12 cellular contexts compared by ENCODE assay signal in the genomic region with DNA sequence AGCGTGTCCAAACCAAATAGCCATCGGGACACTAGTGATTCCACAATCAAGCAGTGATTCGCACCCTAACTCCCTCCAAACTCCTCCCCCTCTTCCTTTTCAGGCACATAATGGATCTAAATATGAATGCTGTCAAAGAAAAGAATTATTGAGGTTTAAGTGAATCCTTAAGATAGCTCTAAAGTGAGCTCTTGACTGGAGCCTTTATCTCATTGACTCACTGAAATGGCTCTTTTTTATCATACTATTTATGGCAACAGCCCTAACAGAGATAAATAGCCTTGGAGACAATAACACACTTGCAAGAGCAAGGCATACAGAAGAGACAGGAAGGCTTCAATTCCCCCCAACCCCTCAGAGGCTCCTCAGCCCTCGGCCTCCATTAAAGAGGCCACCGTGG.
A peak's percentile ranks its signal among the peaks of the same experiment; 100 is the strongest.
DNase-seq lines count a peak whose midpoint lies in the region; ATAC-seq and TF ChIP-seq lines count a peak whose summit lies in the region.
"Had no signal": no experiment of that assay in that cellular context is flagged by ENCODE, and none has a peak within 500 bp of the region (broad histone marks: within the 10 kb centered on the region; RNA-seq: fewer than 3 reads in every experiment).

No MANE protein-coding gene starts in this region.

- H3K4me1 ChIP-seq in cardiac muscle cell (ENCODE audit: low read depth): peaks cover 67% of the 10 kb centered on the region

- no peak overlapping the region for H3K4me3 ChIP-seq in cardiac muscle cell
- H3K4me3 ChIP-seq: sigmoid colon had no signal

- H3K9me3 ChIP-seq in cardiac muscle cell (ENCODE audit: low read depth): no peaks in the 10 kb centered on the region
- H3K9me3 ChIP-seq: sigmoid colon had no signal

- no peak for ATAC-seq in HG02763 (IDR thresholded peaks at IDR 0.05; ENCODE audit: unreplicated experiment)
- ATAC-seq: natural killer cell treated with Interleukin-12 subunit alpha and Interleukin-12 subunit beta and Interleukin-15 and Interleukin-18, amount 100 ng/mL, for 72 hours had no signal

- intact Hi-C loops in cardiac septum (cut with DNase I): loop anchor here (5.0 kb wide), 1 partner anchor 141 kb away; a partner anchor contains a TSS

- in situ Hi-C loops in KBM-7 (cut with MboI; ENCODE audit: low pct_unique_long_range_greater_than_20kb, low sequenced_read_pairs): no loop called here

- DNase-seq in cardiac muscle cell (ENCODE audit: low read depth in 1 of 2, low spot score in 1 of 2) (peak; percentile 64 to 65), cardiac septum (ENCODE audit: low spot score) (no peak), NCI-H2227 treated with DMSO at 0.1 percent for 48 hours (lab: John Stamatoyannopoulos, UW) (peak; percentile 91), foreskin melanocyte (peak; percentile 80), KBM-7 (no peak), glomerular visceral epithelial cell (ENCODE audit: extremely low spot score) (no peak), DMS114 treated with DMSO at 0.1 percent for 48 hours (lab: John Stamatoyannopoulos, UW; ENCODE audit: unreplicated experiment) (no peak)
- DNase-seq: activated gamma-delta T cell; sigmoid colon; stimulated activated naive CD4-positive, alpha-beta T cell had no signal

- peak overlapping the region; percentile 56 for H3K27ac ChIP-seq in cardiac muscle cell
- H3K27ac ChIP-seq: sigmoid colon had no signal

- peaks cover 8% of the 10 kb centered on the region for H3K36me3 ChIP-seq in cardiac muscle cell

- no peak for TF ChIP-seq CTCF in cardiac muscle cell (IDR thresholded peaks at IDR 0.05; ENCODE audit: low read depth, low read length)

- H3K27me3 ChIP-seq in cardiac muscle cell: no peaks in the 10 kb centered on the region
- H3K27me3 ChIP-seq: sigmoid colon had no signal

Comparison
In these comparisons a context has a peak if more than half of its experiments do, and no peak if none do; other contexts are left out.
1. DNase-seq: peak in cardiac muscle cell (2 of 2), NCI-H2227 treated with DMSO at 0.1 percent for 48 hours (single experiment) and foreskin melanocyte (single experiment); none in cardiac septum (single experiment), KBM-7 (single experiment), glomerular visceral epithelial cell (single experiment) and DMS114 treated with DMSO at 0.1 percent for 48 hours (single experiment).